Comparison of ENCODE assay signal across 8 cellular contexts in the genomic region with DNA sequence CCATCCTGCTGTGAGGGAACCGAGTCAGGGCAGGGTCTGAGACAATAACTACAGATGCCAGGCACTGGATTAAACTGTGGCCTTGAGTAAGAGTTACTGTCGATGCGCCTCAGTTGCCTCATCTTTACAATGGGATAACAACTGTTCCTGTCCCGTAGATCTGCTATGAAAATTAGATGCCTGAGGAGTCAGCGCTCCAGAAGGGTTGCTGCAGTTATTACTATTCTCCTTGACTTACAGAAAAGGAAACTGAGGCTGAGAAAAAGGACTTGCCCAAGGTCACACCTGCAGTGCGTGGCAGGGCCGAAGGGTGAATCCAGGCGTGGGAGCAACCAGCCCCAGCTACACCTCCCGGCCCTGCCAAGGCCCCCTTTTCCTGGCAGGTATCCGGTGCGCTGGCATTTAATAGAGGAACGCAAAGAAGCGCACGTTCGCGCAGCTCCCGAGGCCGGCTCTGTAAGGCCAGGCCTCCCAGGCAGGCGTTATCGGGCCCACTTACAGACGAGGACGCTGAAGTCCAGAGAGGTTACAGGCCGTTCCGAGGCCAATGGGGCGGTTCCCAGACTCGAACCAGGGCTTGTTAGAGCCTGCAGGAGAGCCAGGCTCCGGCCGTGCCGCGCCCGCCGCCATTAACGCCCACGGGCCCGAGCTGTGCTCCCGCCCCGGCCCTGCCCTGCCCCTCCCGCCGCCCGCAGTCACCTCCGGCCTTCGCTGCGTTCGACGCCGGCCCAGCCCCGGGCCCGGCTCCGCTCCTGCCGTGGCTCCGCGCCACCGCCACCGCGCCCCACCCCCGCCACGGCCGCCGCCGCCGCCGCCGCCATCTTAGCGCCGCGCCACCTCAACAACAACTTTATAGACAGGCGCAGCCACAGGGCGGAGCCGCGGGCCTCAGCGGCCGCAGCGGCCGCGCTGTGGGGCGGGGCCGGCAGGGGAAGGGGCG. TPM values are rescaled to one million over a fixed set of nuclear protein-coding genes. Genes with fewer than 3 reads are reported as not detected.
A peak's percentile ranks its signal among the peaks of the same experiment; 100 is the strongest.
DNase-seq lines count a peak whose midpoint lies in the region; ATAC-seq and TF ChIP-seq lines count a peak whose summit lies in the region.

A gene (minus strand): TSS at position 852 of the 940 bp plus-strand sequence. CDS start 31 bp downstream, at position 821.

- peak within 1 kb of the TSS; percentile 88 to 91 for H3K4me3 ChIP-seq in cardiac fibroblast (replicated peaks in 1 of 2; ENCODE audit: low read depth in 2 of 2, low read length in 2 of 2)

- peak within 1 kb of the TSS; percentile 88 for H3K27ac Mint-ChIP-seq in HFFc6

- H3K9me3 Mint-ChIP-seq in HFFc6, result no peaks in the 10 kb centered on the region

- peaks cover 48% of the 10 kb centered on the region for H3K4me1 Mint-ChIP-seq in HFFc6 (ENCODE audit: low read depth)

- ATAC-seq in left lobe of liver, result no peak

- H3K4me3 Mint-ChIP-seq in HFFc6, result peak within 1 kb of the TSS; percentile 94

- DNase-seq in T-helper 2 cell (no peak), HFFc6 (no peak), NCI-H146 treated with DMSO at 0.1 percent for 48 hours (lab: John Stamatoyannopoulos, UW; ENCODE audit: unreplicated experiment) (peak; percentile 23), cardiac fibroblast (ENCODE audit: low read depth in 2 of 2) (peak; percentile 42 to 47), left lobe of liver (ENCODE audit: low spot score) (no peak), GOT3 (lab: John Stamatoyannopoulos, UW) (no peak)

- peaks cover 44% of the 10 kb centered on the region for H3K36me3 Mint-ChIP-seq in HFFc6 (ENCODE audit: low read depth)

- TF ChIP-seq CTCF in HFFc6 (IDR thresholded peaks at IDR 0.05) (no peak), cardiac fibroblast (IDR thresholded peaks at IDR 0.05; ENCODE audit: low read depth, low read length) (no peak), subcutaneous adipose tissue (IDR thresholded peaks at IDR 0.05; ENCODE audit: low read depth) (no peak)

- peaks cover 4% of the 10 kb centered on the region for H3K27me3 Mint-ChIP-seq in HFFc6 (ENCODE audit: insufficient read depth)

- intact Hi-C loops in T-helper 2 cell treated with Interferon-gamma antibody and Interleukin-4, amounts not matched to agents 100 ng/mL and 5 ng/mL, for 36 hours (cut with micrococcal nuclease), result loop anchor here (1.0 kb wide), 8 partner anchors 10 to 303 kb away; a partner anchor contains a TSS

RNA-seq across cellular contexts. Expression of the gene that starts here (rescaled TPM):
- 21.9 and 24.2 TPM in 2 replicates for total RNA-seq in T-helper 2 cell treated with Interferon-gamma antibody and Interleukin-4, amounts not matched to agents 100 ng/mL and 5 ng/mL, for 36 hours
- 10 to 100 TPM; 79.0 to 94.6 (median 85.0) TPM for total RNA-seq in HFFc6 (2021; fragmentation: NEBNext Ultra II Directional; extraction: Animal tissue kit (Norgen Biotek cat#: 25700))
- 13.6 TPM for total RNA-seq in left lobe of liver
- 10 to 100 TPM; 18.5 to 20.5 (median 19.4) TPM for total RNA-seq in subcutaneous adipose tissue

Comparison
In these comparisons a context has a peak if more than half of its experiments do, and no peak if none do; other contexts are left out.
1. DNase-seq: peak in NCI-H146 treated with DMSO at 0.1 percent for 48 hours (single experiment) and cardiac fibroblast (2 of 2); none in T-helper 2 cell (0 of 5), HFFc6 (single experiment), left lobe of liver (single experiment) and GOT3 (single experiment).